In the genomic region with DNA sequence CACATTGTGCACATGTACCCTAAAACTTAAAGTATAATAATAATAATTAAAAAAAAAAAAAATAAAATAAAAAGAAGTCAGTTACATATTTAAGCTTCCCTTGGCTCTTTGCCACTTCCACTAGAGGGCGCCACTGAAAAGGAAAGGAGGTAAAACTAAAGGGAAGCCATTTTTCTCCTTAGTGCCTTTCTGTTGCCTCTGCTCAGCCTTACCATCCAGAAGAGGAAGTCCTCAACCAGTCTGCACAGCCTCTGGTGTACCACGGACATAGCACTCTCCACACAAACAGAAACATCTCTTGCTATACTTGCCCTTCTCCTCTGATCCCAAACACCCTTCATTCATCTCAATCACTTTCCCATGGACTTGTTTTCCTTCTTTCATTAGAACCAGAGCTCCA, we compare ENCODE assay signal across 8 cellular contexts.
DNase-seq lines count a peak whose midpoint lies in the region; ATAC-seq and TF ChIP-seq lines count a peak whose summit lies in the region.

No MANE protein-coding gene starts in this region.

- no peaks in the 10 kb centered on the region for H3K36me3 Mint-ChIP-seq in dendritic cell treated with granulocyte-macrophage colony-stimulating factor and Interleukin-4, amounts not matched to agents 40 ng/mL and 50 ng/mL, for 4 days (ENCODE audit: low read depth)
- H3K36me3 Mint-ChIP-seq in mesothelial cell of epicardium: no peaks in the 10 kb centered on the region
- H3K36me3 Mint-ChIP-seq in stimulated activated naive B cell treated with anti-CD40 and anti-IgM and Interleukin-4, amounts not matched to agents 10 μg/mL and 1 μg/mL and 100 μg/mL, for 72 hours: no peaks in the 10 kb centered on the region

- no peaks in the 10 kb centered on the region for H3K27me3 Mint-ChIP-seq in dendritic cell treated with granulocyte-macrophage colony-stimulating factor and Interleukin-4, amounts not matched to agents 40 ng/mL and 50 ng/mL, for 4 days
- H3K27me3 Mint-ChIP-seq in mesothelial cell of epicardium (ENCODE audit: low read depth): no peaks in the 10 kb centered on the region
- no peaks in the 10 kb centered on the region for H3K27me3 Mint-ChIP-seq in stimulated activated naive B cell treated with anti-CD40 and anti-IgM and Interleukin-4, amounts not matched to agents 10 μg/mL and 1 μg/mL and 100 μg/mL, for 72 hours

- DNase-seq in NCI-H82 (lab: John Stamatoyannopoulos, UW) (peak; percentile 79), NCI-H82 treated with DMSO at 0.1 percent for 48 hours (lab: John Stamatoyannopoulos, UW; ENCODE audit: unreplicated experiment) (no peak), NAMALWA (ENCODE audit: low spot score) (peak; percentile 92), mesothelial cell of epicardium (ENCODE audit: low spot score in 2 of 2, unreplicated experiment in 2 of 2) (no peak)
- peak; percentile 50 to 60 for DNase-seq in activated CD4-positive, alpha-beta T cell treated with anti-CD3 and anti-CD28 coated beads for 4 hours
- peak; percentile 63 for DNase-seq in stimulated activated naive B cell treated with anti-CD40 and anti-IgM and Interleukin-4, amounts not matched to agents 10 μg/mL and 1 μg/mL and 100 μg/mL, for 72 hours

- ATAC-seq in stimulated activated naive B cell treated with anti-CD40 and anti-IgM and Interleukin-4, amounts not matched to agents 10 μg/mL and 1 μg/mL and 100 μg/mL, for 72 hours (replicated peaks): peak; percentile 95 to 96
- no peak for ATAC-seq in HG03196 (IDR thresholded peaks at IDR 0.05; ENCODE audit: unreplicated experiment)

- peaks cover 7% of the 10 kb centered on the region for H3K4me1 Mint-ChIP-seq in dendritic cell treated with granulocyte-macrophage colony-stimulating factor and Interleukin-4, amounts not matched to agents 40 ng/mL and 50 ng/mL, for 4 days (ENCODE audit: low read depth)
- peaks cover 28% of the 10 kb centered on the region for H3K4me1 Mint-ChIP-seq in mesothelial cell of epicardium
- peaks cover 24 to 35% of the 10 kb centered on the region in 2 donors for H3K4me1 Mint-ChIP-seq in stimulated activated naive B cell treated with anti-CD40 and anti-IgM and Interleukin-4, amounts not matched to agents 10 μg/mL and 1 μg/mL and 100 μg/mL, for 72 hours

- intact Hi-C loops in dendritic cell treated with granulocyte-macrophage colony-stimulating factor and Interleukin-4, amounts not matched to agents 40 ng/mL and 50 ng/mL, for 4 days (cut with micrococcal nuclease): loop anchor here (2.0 to 5.0 kb wide), 3 partner anchors 111 to 299 kb away; partner anchors contain the start of gene NUDT4

- H3K27ac Mint-ChIP-seq in dendritic cell treated with granulocyte-macrophage colony-stimulating factor and Interleukin-4, amounts not matched to agents 40 ng/mL and 50 ng/mL, for 4 days: peak overlapping the region; percentile 57
- no peak overlapping the region for H3K27ac Mint-ChIP-seq in mesothelial cell of epicardium
- H3K27ac Mint-ChIP-seq in stimulated activated naive B cell treated with anti-CD40 and anti-IgM and Interleukin-4, amounts not matched to agents 10 μg/mL and 1 μg/mL and 100 μg/mL, for 72 hours: peak overlapping the region; percentile 84

- no peaks in the 10 kb centered on the region for H3K9me3 Mint-ChIP-seq in dendritic cell treated with granulocyte-macrophage colony-stimulating factor and Interleukin-4, amounts not matched to agents 40 ng/mL and 50 ng/mL, for 4 days
- no peaks in the 10 kb centered on the region for H3K9me3 Mint-ChIP-seq in mesothelial cell of epicardium
- no peaks in the 10 kb centered on the region for H3K9me3 Mint-ChIP-seq in stimulated activated naive B cell treated with anti-CD40 and anti-IgM and Interleukin-4, amounts not matched to agents 10 μg/mL and 1 μg/mL and 100 μg/mL, for 72 hours

- H3K4me3 Mint-ChIP-seq in dendritic cell treated with granulocyte-macrophage colony-stimulating factor and Interleukin-4, amounts not matched to agents 40 ng/mL and 50 ng/mL, for 4 days: no peak overlapping the region
- no peak overlapping the region for H3K4me3 Mint-ChIP-seq in mesothelial cell of epicardium
- peak overlapping the region in 1 of 2 donors; percentile 2 for H3K4me3 Mint-ChIP-seq in stimulated activated naive B cell treated with anti-CD40 and anti-IgM and Interleukin-4, amounts not matched to agents 10 μg/mL and 1 μg/mL and 100 μg/mL, for 72 hours

- peak; percentile 75 for TF ChIP-seq CTCF in mesothelial cell of epicardium (IDR thresholded peaks at IDR 0.05; ENCODE audit: unreplicated experiment)

Comparison
In these comparisons a context has a peak if more than half of its experiments do, and no peak if none do; other contexts are left out.
1. DNase-seq: peak in NCI-H82 (single experiment), NAMALWA (single experiment), activated CD4-positive, alpha-beta T cell treated with anti-CD3 and anti-CD28 coated beads for 4 hours (2 of 2) and stimulated activated naive B cell treated with anti-CD40 and anti-IgM and Interleukin-4, amounts not matched to agents 10 μg/mL and 1 μg/mL and 100 μg/mL, for 72 hours (single experiment); none in NCI-H82 treated with DMSO at 0.1 percent for 48 hours (single experiment) and mesothelial cell of epicardium (0 of 2).